Comparison of ENCODE assay signal across 1 cellular context in genomic region chr1:153658400-153659174, GRCh38.
A peak's percentile ranks its signal among the peaks of the same experiment; 100 is the strongest.
TF ChIP-seq lines count a peak whose summit lies in the region.

Gene SNAPIN, plus strand, starts transcription at chr1:153658703. Its CDS starts 41 bp downstream, at chr1:153658744.

TF ChIP-seq in K562, 482 proteins besides CTCF, POLR2A, EP300 and RAD21 (continued from another document and continues in another):
- TF ChIP-seq UBTF (IDR thresholded peaks at IDR 0.05; ENCODE audit: borderline replicate concordance in 1 of 2, low read depth in 2 of 2, low read length in 2 of 2) (no peak), KHSRP (IDR thresholded peaks at IDR 0.05) (no peak), CHD1 (IDR thresholded peaks at IDR 0.05; ENCODE audit: low read length) (no peak), PHF8 (IDR thresholded peaks at IDR 0.05; ENCODE audit: borderline replicate concordance, low read length) (peak; percentile 92), YY1 (IDR thresholded peaks at IDR 0.05; ENCODE audit: borderline replicate concordance in 1 of 3, control insufficient read depth in 1 of 3, extremely low read depth in 1 of 3, insufficient read depth in 3 of 3, insufficient read length in 1 of 3, insufficient replicate concordance in 2 of 3, low read depth in 1 of 3, low read length in 2 of 3) (peak; percentile 11 to 80 (median 74)), BRF2 (IDR thresholded peaks at IDR 0.05; ENCODE audit: borderline replicate concordance, insufficient read depth, insufficient read length) (no peak), CREB1 (IDR thresholded peaks at IDR 0.05) (peak; percentile 82), CREB1 (CRISPR knock-in tag; IDR thresholded peaks at IDR 0.05) (peak; percentile 25; the same call in 1 of the 2 replicates), CREB5 (CRISPR knock-in tag; IDR thresholded peaks at IDR 0.05) (no peak), ESRRB (CRISPR knock-in tag; IDR thresholded peaks at IDR 0.05; ENCODE audit: borderline replicate concordance) (no peak), RB1 (IDR thresholded peaks at IDR 0.05; ENCODE audit: low read depth) (peak; percentile 56; the same call in 1 of the 2 replicates), ZNF143 (CRISPR knock-in tag; IDR thresholded peaks at IDR 0.05) (peak; percentile 89), MNT (conservative IDR thresholded peaks at IDR 0.05) (peak; percentile 64 to 84), ARID3B (CRISPR knock-in tag; IDR thresholded peaks at IDR 0.05; ENCODE audit: borderline replicate concordance) (no peak), ZNF778 (CRISPR knock-in tag; IDR thresholded peaks at IDR 0.05) (no peak), NR2C1 (IDR thresholded peaks at IDR 0.05) (no peak), NR2C1 (tag; IDR thresholded peaks at IDR 0.05) (peak; percentile 73), TEAD4 (IDR thresholded peaks at IDR 0.05; ENCODE audit: low read length) (no peak), TEAD4 (CRISPR knock-in tag; IDR thresholded peaks at IDR 0.05; ENCODE audit: borderline replicate concordance) (no peak), KLF16 (IDR thresholded peaks at IDR 0.05) (no peak), HNRNPH1 (optimal IDR thresholded peaks at IDR 0.05; ENCODE audit: low read depth, low read length) (no peak), ZBTB43 (CRISPR knock-in tag; IDR thresholded peaks at IDR 0.05) (no peak), FOXA1 (IDR thresholded peaks at IDR 0.05; ENCODE audit: borderline replicate concordance) (no peak), NRF1 (conservative IDR thresholded peaks at IDR 0.05 in 1 of 2, IDR thresholded peaks at IDR 0.05 in 1 of 2) (peak; percentile 56 to 66; a peak in 3 of 4 replicates), ZNF740 (CRISPR knock-in tag; IDR thresholded peaks at IDR 0.05) (no peak), ZNF740 (tag; IDR thresholded peaks at IDR 0.05) (0 out of 4 replicates have a peak, but pooled peaks of 1 of the 2 experiments have one; percentile 11), THAP7 (CRISPR knock-in tag; IDR thresholded peaks at IDR 0.05) (no peak), TAF7 (tag; IDR thresholded peaks at IDR 0.05) (0 out of 2 replicates have a peak, but pooled peaks have one; percentile 61), TOE1 (IDR thresholded peaks at IDR 0.05; ENCODE audit: borderline replicate concordance) (peak; percentile 69; the same call in 1 of the 2 replicates), TOE1 (CRISPR knock-in tag; IDR thresholded peaks at IDR 0.05; ENCODE audit: borderline replicate concordance, low read depth) (no peak), HDAC6 (IDR thresholded peaks at IDR 0.05; ENCODE audit: low read depth, low read length) (no peak), HIVEP1 (CRISPR knock-in tag; IDR thresholded peaks at IDR 0.05) (no peak), TARDBP (IDR thresholded peaks at IDR 0.05) (no peak), CBFA2T2 (conservative IDR thresholded peaks at IDR 0.05) (no peak), ZFPM2 (CRISPR knock-in tag; IDR thresholded peaks at IDR 0.05) (no peak), FOXJ3 (CRISPR knock-in tag; IDR thresholded peaks at IDR 0.05) (no peak), DMBX1 (CRISPR knock-in tag; IDR thresholded peaks at IDR 0.05; ENCODE audit: borderline replicate concordance) (no peak), L3MBTL2 (IDR thresholded peaks at IDR 0.05) (peak; percentile 51), SMARCB1 (IDR thresholded peaks at IDR 0.05; ENCODE audit: insufficient read length, low read depth) (no peak), E2F5 (CRISPR knock-in tag; IDR thresholded peaks at IDR 0.05) (no peak), GTF2B (IDR thresholded peaks at IDR 0.05; ENCODE audit: extremely low read depth, insufficient read length) (no peak), JUNB (CRISPR knock-in tag; conservative IDR thresholded peaks at IDR 0.05) (no peak), CBX8 (IDR thresholded peaks at IDR 0.05; ENCODE audit: borderline replicate concordance, extremely low read depth, low read depth, low read length, poor library complexity, severe bottlenecking) (no peak), NFRKB (IDR thresholded peaks at IDR 0.05; ENCODE audit: low read depth) (peak; percentile 64; the same call in 1 of the 2 replicates), SIN3B (IDR thresholded peaks at IDR 0.05; ENCODE audit: low read depth) (peak; percentile 21; the same call in 1 of the 2 replicates), ETV6 (IDR thresholded peaks at IDR 0.05; ENCODE audit: borderline replicate concordance in 1 of 2, low read depth in 2 of 2, low read length in 1 of 2) (0 out of 4 replicates have a peak, but pooled peaks of 1 of the 2 experiments have one; percentile 16), ETV6 (CRISPR knock-in tag; IDR thresholded peaks at IDR 0.05; ENCODE audit: borderline replicate concordance) (no peak), ZNF639 (CRISPR knock-in tag; conservative IDR thresholded peaks at IDR 0.05 in 1 of 2, IDR thresholded peaks at IDR 0.05 in 1 of 2) (peak in 1 of 2 experiments; percentile 75; a peak in 2 of 4 replicates), NFATC3 (IDR thresholded peaks at IDR 0.05) (0 out of 2 replicates have a peak, but pooled peaks have one; percentile 40), THAP12 (CRISPR knock-in tag; IDR thresholded peaks at IDR 0.05) (no peak), PHB2 (IDR thresholded peaks at IDR 0.05; ENCODE audit: low read depth) (no peak)
